Comparison of ENCODE assay signal across 15 cellular contexts in the genomic region with DNA sequence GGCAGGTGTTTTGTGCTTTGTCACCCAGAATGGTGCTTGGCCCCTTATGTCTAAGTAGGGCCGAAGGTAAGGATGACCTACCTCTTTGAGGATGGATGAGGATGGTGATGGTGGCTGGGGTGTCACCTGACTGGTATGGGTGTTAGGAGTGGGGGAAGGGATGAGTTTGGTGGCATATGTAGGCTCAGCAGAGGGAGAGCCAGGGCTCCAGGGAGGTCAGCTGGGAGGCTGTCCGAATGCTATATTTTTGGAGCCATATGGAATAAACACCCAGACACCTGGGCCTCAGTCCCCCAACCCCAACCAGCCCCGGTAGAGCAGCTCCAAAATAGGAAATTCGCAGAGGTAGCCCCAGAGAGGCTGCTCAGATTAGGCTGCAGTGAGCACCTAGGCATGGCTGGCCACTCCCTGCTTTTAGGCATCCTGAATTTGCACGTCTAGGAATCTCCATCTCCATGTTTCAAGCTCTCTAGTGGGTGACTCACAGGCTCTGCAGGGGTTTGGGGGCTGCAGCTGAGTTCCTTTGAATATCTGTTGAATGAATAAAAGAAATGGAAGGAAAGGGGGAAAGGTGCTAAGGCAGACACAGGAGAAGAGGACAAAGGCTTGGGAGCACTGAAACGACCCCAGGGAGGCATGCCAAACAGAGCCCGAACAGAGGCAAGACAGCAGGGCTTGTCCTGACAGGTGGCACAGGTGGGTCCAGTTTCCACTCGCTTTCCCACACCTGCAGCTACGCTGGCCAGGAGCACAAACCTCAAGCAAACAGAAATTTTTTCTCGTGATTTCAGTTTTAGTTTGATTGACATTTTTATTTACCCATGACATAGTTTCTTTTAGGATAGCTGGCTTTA.
DNase-seq lines count a peak whose midpoint lies in the region; ATAC-seq and TF ChIP-seq lines count a peak whose summit lies in the region.
"Had no signal": no experiment of that assay in that cellular context is flagged by ENCODE, and none has a peak within 500 bp of the region (broad histone marks: within the 10 kb centered on the region; RNA-seq: fewer than 3 reads in every experiment).

No MANE protein-coding gene starts in this region.

- intact Hi-C loops in esophagus squamous epithelium (cut with DNase I) = no loop called here

- no peak overlapping the region for H3K4me3 Mint-ChIP-seq in activated naive CD4-positive, alpha-beta T cell treated with anti-CD3 and anti-CD28 coated beads, Interleukin-2, amount 10 ng/mL, durations not matched to agents 7 days and 5 days
- H3K4me3 Mint-ChIP-seq: activated CD8-positive, alpha-beta T cell treated with anti-CD3 and anti-CD28 coated beads for 36 hours; naive thymus-derived CD4-positive, alpha-beta T cell had no signal

- H3K36me3 Mint-ChIP-seq in activated naive CD4-positive, alpha-beta T cell treated with anti-CD3 and anti-CD28 coated beads, Interleukin-2, amount 50 U/mL, for 72 hours = peaks cover 19% of the 10 kb centered on the region in 2 donors
- H3K36me3 Mint-ChIP-seq in activated naive CD4-positive, alpha-beta T cell treated with anti-CD3 and anti-CD28 coated beads, Interleukin-2, amount 10 ng/mL, durations not matched to agents 7 days and 5 days = peaks cover 3% of the 10 kb centered on the region

- H3K27ac Mint-ChIP-seq in activated naive CD4-positive, alpha-beta T cell treated with anti-CD3 and anti-CD28 coated beads, Interleukin-2, amount 50 U/mL, for 72 hours = peak overlapping the region; percentile 19 to 72
- no peak overlapping the region for H3K27ac Mint-ChIP-seq in activated naive CD4-positive, alpha-beta T cell treated with anti-CD3 and anti-CD28 coated beads, Interleukin-2, amount 10 ng/mL, durations not matched to agents 7 days and 5 days
- H3K27ac Mint-ChIP-seq: activated CD8-positive, alpha-beta T cell treated with anti-CD3 and anti-CD28 coated beads for 36 hours had no signal

- CTCF ChIA-PET in activated naive CD4-positive, alpha-beta T cell treated with anti-CD3 and anti-CD28 coated beads, Interleukin-2, amount 10 ng/mL, durations not matched to agents 7 days and 5 days (lab: Charles Lee) = no interaction called here

- no peaks in the 10 kb centered on the region for H3K27me3 Mint-ChIP-seq in activated naive CD4-positive, alpha-beta T cell treated with anti-CD3 and anti-CD28 coated beads, Interleukin-2, amount 10 ng/mL, durations not matched to agents 7 days and 5 days
- H3K27me3 Mint-ChIP-seq: activated CD8-positive, alpha-beta T cell treated with anti-CD3 and anti-CD28 coated beads for 36 hours; naive thymus-derived CD4-positive, alpha-beta T cell had no signal

- DNase-seq in activated naive CD4-positive, alpha-beta T cell treated with anti-CD3 and anti-CD28 coated beads, Interleukin-2, amount 50 U/mL, for 72 hours (ENCODE audit: low spot score in 2 of 2) = no peak
- DNase-seq in activated naive CD4-positive, alpha-beta T cell treated with anti-CD3 and anti-CD28 coated beads, Interleukin-2, amount 10 ng/mL, durations not matched to agents 7 days and 5 days = no peak
- DNase-seq in NT2/D1 (ENCODE audit: low read depth, low spot score) (no peak), esophagus squamous epithelium (lab: John Stamatoyannopoulos, UW) (no peak), RKO (ENCODE audit: low spot score) (no peak), iPS-NIHi11 (ENCODE audit: low spot score) (no peak)
- DNase-seq: activated CD8-positive, alpha-beta T cell treated with anti-CD3 and anti-CD28 coated beads for 36 hours; activated gamma-delta T cell; hippocampal formation; left lung; NCI-H2227 treated with DMSO at 0.1 percent for 48 hours had no signal

- no peaks in the 10 kb centered on the region for H3K9me3 ChIP-seq in NT2/D1 (ENCODE audit: insufficient read depth, low read length)
- H3K9me3 ChIP-seq in esophagus squamous epithelium = no peaks in the 10 kb centered on the region
- H3K9me3 ChIP-seq: left lung, thoracic aorta had no signal

- H3K36me3 ChIP-seq in NT2/D1 (ENCODE audit: insufficient read depth, insufficient read length, low read length) = no peaks in the 10 kb centered on the region
- no peaks in the 10 kb centered on the region for H3K36me3 ChIP-seq in esophagus squamous epithelium
- H3K36me3 ChIP-seq: left lung, thoracic aorta had no signal

- TF ChIP-seq CTCF in esophagus squamous epithelium (IDR thresholded peaks at IDR 0.05) = no peak

- ATAC-seq in activated naive CD4-positive, alpha-beta T cell treated with anti-CD3 and anti-CD28 coated beads, Interleukin-2, amount 50 U/mL, for 72 hours = no peak
- ATAC-seq in HG03354 (IDR thresholded peaks at IDR 0.05; ENCODE audit: poor library complexity, severe bottlenecking, unreplicated experiment) = no peak
- ATAC-seq in GM19397 (IDR thresholded peaks at IDR 0.05; ENCODE audit: unreplicated experiment) = no peak
- ATAC-seq: activated CD8-positive, alpha-beta T cell treated with anti-CD3 and anti-CD28 coated beads for 36 hours; left lung; naive thymus-derived CD4-positive, alpha-beta T cell had no signal

- H3K27me3 ChIP-seq in NT2/D1 (ENCODE audit: insufficient read depth, insufficient read length) (no peaks in the 10 kb centered on the region), esophagus squamous epithelium (no peaks in the 10 kb centered on the region)
- H3K27me3 ChIP-seq: left lung had no signal

- H3K9me3 Mint-ChIP-seq in activated naive CD4-positive, alpha-beta T cell treated with anti-CD3 and anti-CD28 coated beads, Interleukin-2, amount 50 U/mL, for 72 hours = no peaks in the 10 kb centered on the region
- no peaks in the 10 kb centered on the region for H3K9me3 Mint-ChIP-seq in activated naive CD4-positive, alpha-beta T cell treated with anti-CD3 and anti-CD28 coated beads, Interleukin-2, amount 10 ng/mL, durations not matched to agents 7 days and 5 days
- H3K9me3 Mint-ChIP-seq: activated CD8-positive, alpha-beta T cell treated with anti-CD3 and anti-CD28 coated beads for 36 hours; naive thymus-derived CD4-positive, alpha-beta T cell had no signal

- WGBS in esophagus squamous epithelium, 2 donors = 47 to 49% methylated on average over 8 to 9 of the region's 10 CpGs

- H3K4me3 ChIP-seq in NT2/D1 (ENCODE audit: insufficient read length, low read depth) (no peak overlapping the region), esophagus squamous epithelium (no peak overlapping the region)
- H3K4me3 ChIP-seq: left lung, thoracic aorta had no signal

- peak overlapping the region in 3 of 4 donors; percentile 47 to 74 (median 58) for H3K27ac ChIP-seq in esophagus squamous epithelium
- H3K27ac ChIP-seq: left lung, thoracic aorta had no signal

- TF ChIP-seq POLR2A in esophagus squamous epithelium (IDR thresholded peaks at IDR 0.05) = no peak

- peak overlapping the region; percentile 45 for H3K9ac ChIP-seq in NT2/D1 (ENCODE audit: insufficient read length, low read depth)

- H3K4me1 Mint-ChIP-seq in activated naive CD4-positive, alpha-beta T cell treated with anti-CD3 and anti-CD28 coated beads, Interleukin-2, amount 10 ng/mL, durations not matched to agents 7 days and 5 days = peaks cover 46% of the 10 kb centered on the region

- peaks cover 26% of the 10 kb centered on the region for H3K4me1 ChIP-seq in NT2/D1 (ENCODE audit: insufficient read depth, insufficient read length)
- peaks cover 29 to 67% (median 55%) of the 10 kb centered on the region in 3 donors for H3K4me1 ChIP-seq in esophagus squamous epithelium
